In genomic region chr18:48404707-48405106, GRCh38 we compare ENCODE assay signal across 1 cellular context.
TF ChIP-seq lines count a peak whose summit lies in the region.

No MANE protein-coding gene starts in this region.

TF ChIP-seq in H1, 55 proteins besides CTCF, POLR2A, EP300 and RAD21:
- TF ChIP-seq CHD2 (IDR thresholded peaks at IDR 0.05; ENCODE audit: low read length) (no peak), RBBP5 (IDR thresholded peaks at IDR 0.05; ENCODE audit: borderline replicate concordance, low read depth, low read length) (no peak), SIX5 (IDR thresholded peaks at IDR 0.05; ENCODE audit: low read depth, low read length) (no peak), EGR1 (IDR thresholded peaks at IDR 0.05; ENCODE audit: borderline replicate concordance, low read depth, low read length) (no peak), E2F6 (IDR thresholded peaks at IDR 0.05) (no peak), SRF (IDR thresholded peaks at IDR 0.05; ENCODE audit: low read depth, low read length) (no peak), HDAC6 (IDR thresholded peaks at IDR 0.05; ENCODE audit: low read depth, low read length) (no peak), TBP (IDR thresholded peaks at IDR 0.05; ENCODE audit: low read depth, low read length) (no peak), CBX5 (IDR thresholded peaks at IDR 0.05; ENCODE audit: low read depth, low read length) (no peak), YY1 (IDR thresholded peaks at IDR 0.05; ENCODE audit: low read depth, low read length) (no peak), TCF12 (IDR thresholded peaks at IDR 0.05; ENCODE audit: low read depth, low read length) (no peak), SP4 (IDR thresholded peaks at IDR 0.05; ENCODE audit: low read length) (no peak), ATF2 (IDR thresholded peaks at IDR 0.05; ENCODE audit: low read length) (no peak), JUND (IDR thresholded peaks at IDR 0.05; ENCODE audit: low read length) (no peak), ATF3 (IDR thresholded peaks at IDR 0.05; ENCODE audit: insufficient read depth, low read depth, low read length) (no peak)
